In genomic region chr20:45342863-45343444, GRCh38 we compare ENCODE assay signal across 11 cellular contexts. TPM values are rescaled to one million over a fixed set of nuclear protein-coding genes. Genes with fewer than 3 reads are reported as not detected.
DNase-seq lines count a peak whose midpoint lies in the region; ATAC-seq and TF ChIP-seq lines count a peak whose summit lies in the region.
"Had no signal": no experiment of that assay in that cellular context is flagged by ENCODE, and none has a peak within 500 bp of the region (broad histone marks: within the 10 kb centered on the region; RNA-seq: fewer than 3 reads in every experiment).

No MANE protein-coding gene starts in this region.

- no peaks in the 10 kb centered on the region for H3K36me3 ChIP-seq in mucosa of descending colon (ENCODE audit: low read depth)
- peaks cover 0 to 15% (median 3%) of the 10 kb centered on the region in 4 donors for H3K36me3 ChIP-seq in upper lobe of left lung
- H3K36me3 ChIP-seq: BE2C had no signal

- H3K9me3 Mint-ChIP-seq in activated T-cell treated with anti-CD3 and anti-CD28 coated beads, Interleukin-2, amount 50 U/mL, for 24 hours = no peaks in the 10 kb centered on the region
- no peaks in the 10 kb centered on the region for H3K9me3 Mint-ChIP-seq in activated T-cell treated with anti-CD3 and anti-CD28 coated beads, Interleukin-2, amount 50 U/mL, for 4 hours
- no peaks in the 10 kb centered on the region for H3K9me3 Mint-ChIP-seq in immature natural killer cell
- H3K9me3 Mint-ChIP-seq: neural crest cell had no signal

- H3K4me1 Mint-ChIP-seq in activated T-cell treated with anti-CD3 and anti-CD28 coated beads, Interleukin-2, amount 50 U/mL, for 24 hours (ENCODE audit: low read depth) = peaks cover 49% of the 10 kb centered on the region
- peaks cover 22% of the 10 kb centered on the region for H3K4me1 Mint-ChIP-seq in activated T-cell treated with anti-CD3 and anti-CD28 coated beads, Interleukin-2, amount 50 U/mL, for 4 hours (ENCODE audit: low read depth)
- peaks cover 8 to 14% of the 10 kb centered on the region in 2 donors for H3K4me1 Mint-ChIP-seq in immature natural killer cell

- H3K36me3 Mint-ChIP-seq in activated T-cell treated with anti-CD3 and anti-CD28 coated beads, Interleukin-2, amount 50 U/mL, for 24 hours (ENCODE audit: low read depth) = peaks cover 78% of the 10 kb centered on the region
- peaks cover 8% of the 10 kb centered on the region for H3K36me3 Mint-ChIP-seq in activated T-cell treated with anti-CD3 and anti-CD28 coated beads, Interleukin-2, amount 50 U/mL, for 4 hours (ENCODE audit: insufficient read depth)
- H3K36me3 Mint-ChIP-seq in immature natural killer cell = no peaks in the 10 kb centered on the region

- WGBS in upper lobe of left lung, 2 donors = 56 to 58% methylated on average over 6 of the region's 6 CpGs

- H3K27ac Mint-ChIP-seq in activated T-cell treated with anti-CD3 and anti-CD28 coated beads, Interleukin-2, amount 50 U/mL, for 24 hours = peak overlapping the region; percentile 14
- no peak overlapping the region for H3K27ac Mint-ChIP-seq in immature natural killer cell

- H3K4me3 Mint-ChIP-seq in activated T-cell treated with anti-CD3 and anti-CD28 coated beads, Interleukin-2, amount 50 U/mL, for 24 hours = no peak overlapping the region
- no peak overlapping the region for H3K4me3 Mint-ChIP-seq in activated T-cell treated with anti-CD3 and anti-CD28 coated beads, Interleukin-2, amount 50 U/mL, for 4 hours
- H3K4me3 Mint-ChIP-seq in immature natural killer cell = no peak overlapping the region
- H3K4me3 Mint-ChIP-seq: neural crest cell had no signal

- intact Hi-C loops in dorsolateral prefrontal cortex (cut with DNase I) (no loop called here), mucosa of descending colon (cut with DNase I, micrococcal nuclease) (no loop called here)

- H3K4me1 ChIP-seq in mucosa of descending colon (ENCODE audit: low read depth) = peaks cover 74% of the 10 kb centered on the region
- H3K4me1 ChIP-seq in upper lobe of left lung = peaks cover 70 to 95% (median 82%) of the 10 kb centered on the region in 4 donors

- TF ChIP-seq POLR2A in upper lobe of left lung (IDR thresholded peaks at IDR 0.05) = no peak

- no peak for ATAC-seq in activated T-cell treated with anti-CD3 and anti-CD28 coated beads, Interleukin-2, amount 50 U/mL, for 4 hours
- ATAC-seq in mucosa of descending colon (peak; percentile 51), upper lobe of left lung (ENCODE audit: low FRiP score in 2 of 2) (no peak)

- H3K27ac ChIP-seq in dorsolateral prefrontal cortex (peak overlapping the region in 56 of 59 donors; percentile 15 to 92 (median 79)), upper lobe of left lung (peak overlapping the region; percentile 91 to 92 (median 92))

- H3K27me3 Mint-ChIP-seq in activated T-cell treated with anti-CD3 and anti-CD28 coated beads, Interleukin-2, amount 50 U/mL, for 24 hours = no peaks in the 10 kb centered on the region
- H3K27me3 Mint-ChIP-seq in activated T-cell treated with anti-CD3 and anti-CD28 coated beads, Interleukin-2, amount 50 U/mL, for 4 hours (ENCODE audit: low read depth) = peaks cover 10% of the 10 kb centered on the region
- H3K27me3 Mint-ChIP-seq in immature natural killer cell (ENCODE audit: low read depth in 3 of 3) = peaks cover 3 to 5% (median 4%) of the 10 kb centered on the region in 3 donors

- peaks cover 0 to 5% (median 0%) of the 10 kb centered on the region in 45 donors for H3K27me3 ChIP-seq in dorsolateral prefrontal cortex
- no peaks in the 10 kb centered on the region for H3K27me3 ChIP-seq in upper lobe of left lung
- H3K27me3 ChIP-seq: BE2C had no signal

- no peak for DNase-seq in activated T-cell treated with anti-CD3 and anti-CD28 coated beads, Interleukin-2, amount 50 U/mL, for 24 hours
- no peak for DNase-seq in activated T-cell treated with anti-CD3 and anti-CD28 coated beads, Interleukin-2, amount 50 U/mL, for 4 hours
- DNase-seq in dorsolateral prefrontal cortex (no peak), mucosa of descending colon (peak in 1 of 3 donors; percentile 69), upper lobe of left lung (no peak), immature natural killer cell (no peak)
- no peak for DNase-seq in activated CD4-positive, alpha-beta T cell treated with anti-CD3 and anti-CD28 coated beads, Interleukin-2, amount 50 U/mL, for 4 hours
- DNase-seq in activated effector memory CD4-positive, alpha-beta T cell treated with Interleukin-2 at 50 U/mL for 16 hours = no peak

- no peak for TF ChIP-seq EP300 in upper lobe of left lung (IDR thresholded peaks at IDR 0.05)

- no peaks in the 10 kb centered on the region for H3K9me3 ChIP-seq in mucosa of descending colon
- H3K9me3 ChIP-seq in upper lobe of left lung = no peaks in the 10 kb centered on the region
- H3K9me3 ChIP-seq: BE2C had no signal

- TF ChIP-seq CTCF in dorsolateral prefrontal cortex (IDR thresholded peaks at IDR 0.05 in 54 of 56, conservative IDR thresholded peaks at IDR 0.05 in 2 of 56; ENCODE audit: low read depth in 1 of 56, partially characterized antibody in 56 of 56) (no peak), mucosa of descending colon (IDR thresholded peaks at IDR 0.05) (no peak), upper lobe of left lung (IDR thresholded peaks at IDR 0.05) (no peak)

- H3K4me3 ChIP-seq in dorsolateral prefrontal cortex = peak overlapping the region in 19 of 59 donors; percentile 5 to 73 (median 33)
- H3K4me3 ChIP-seq in mucosa of descending colon = no peak overlapping the region
- H3K4me3 ChIP-seq in upper lobe of left lung = peak overlapping the region in 3 of 4 donors; percentile 55 to 88 (median 74)

RNA-seq across cellular contexts. Expression of gene SDC4, which starts 5.3 kb away (rescaled TPM):
- 100 to 1,000 TPM in 2 of 3 donors, 10 to 100 TPM in 1; 94.0 to 138 (median 102) TPM for total RNA-seq in activated T-cell treated with anti-CD3 and anti-CD28 coated beads, Interleukin-2, amount 50 U/mL, for 4 hours
- total RNA-seq in dorsolateral prefrontal cortex (100 to 1,000 TPM in 16 of 120 experiments, 10 to 100 TPM in 104; 20.8 to 232 (median 66.2) TPM), mucosa of descending colon (100 to 1,000 TPM; 114 to 145 (median 122) TPM), upper lobe of left lung (100 to 1,000 TPM; 178 to 568 (median 291) TPM)
- polyA plus RNA-seq in immature natural killer cell = under 1 TPM in 2 of 3 donors, not detected in 1; 0.56 to 0.69 TPM

RNA-seq across cellular contexts. Expression of gene SYS1, which starts 20.0 kb away (rescaled TPM):
- 10 to 100 TPM; 36.4 to 37.4 (median 36.6) TPM for total RNA-seq in activated T-cell treated with anti-CD3 and anti-CD28 coated beads, Interleukin-2, amount 50 U/mL, for 4 hours
- total RNA-seq in dorsolateral prefrontal cortex = 10 to 100 TPM; 19.5 to 49.7 (median 29.3) TPM
- total RNA-seq in mucosa of descending colon = 10 to 100 TPM; 37.2 to 41.7 (median 39.9) TPM
- total RNA-seq in upper lobe of left lung = 10 to 100 TPM; 31.0 to 61.4 (median 50.7) TPM
- 10 to 100 TPM; 32.6 to 52.4 (median 47.1) TPM for polyA plus RNA-seq in immature natural killer cell

RNA-seq across cellular contexts. Expression of gene MATN4, which starts 34.9 kb away (rescaled TPM):
- total RNA-seq in activated T-cell treated with anti-CD3 and anti-CD28 coated beads, Interleukin-2, amount 50 U/mL, for 4 hours = under 1 TPM in 2 of 3 donors, not detected in 1; 0.11 to 0.13 TPM
- under 1 TPM in 24 of 120 experiments, not detected in 96; 0.19 to 0.68 (median 0.29) TPM for total RNA-seq in dorsolateral prefrontal cortex
- total RNA-seq in mucosa of descending colon = under 1 TPM in 2 of 3 donors, not detected in 1; 0.17 to 0.22 TPM
- total RNA-seq in upper lobe of left lung = under 1 TPM in 2 of 6 donors, not detected in 4; 0.30 to 0.44 TPM
- not detected for polyA plus RNA-seq in immature natural killer cell
- total RNA-seq: neural crest cell had no signal

RNA-seq across cellular contexts. Expression of gene TP53TG5, which starts 35.2 kb away (rescaled TPM):
- total RNA-seq in activated T-cell treated with anti-CD3 and anti-CD28 coated beads, Interleukin-2, amount 50 U/mL, for 4 hours = not detected
- total RNA-seq in dorsolateral prefrontal cortex (10 to 100 TPM in 83 of 120 experiments, 1 to 10 TPM in 37; 1.0 to 82.8 (median 15.3) TPM), mucosa of descending colon (1 to 10 TPM; 1.4 to 2.1 (median 1.6) TPM), upper lobe of left lung (not detected)
- under 1 TPM in 2 of 3 donors, not detected in 1; 0.09 to 0.22 TPM for polyA plus RNA-seq in immature natural killer cell
- total RNA-seq: dermis microvascular lymphatic vessel endothelial cell, neural crest cell had no signal

RNA-seq across cellular contexts. Expression of gene RBPJL, which starts 36.3 kb away (rescaled TPM):
- under 1 TPM in 2 of 3 donors, not detected in 1; 0.13 to 0.19 TPM for total RNA-seq in activated T-cell treated with anti-CD3 and anti-CD28 coated beads, Interleukin-2, amount 50 U/mL, for 4 hours
- total RNA-seq in dorsolateral prefrontal cortex (under 1 TPM in 13 of 120 experiments, not detected in 107; 0.25 to 0.87 (median 0.33) TPM), mucosa of descending colon (not detected), upper lobe of left lung (under 1 TPM in 2 of 6 donors, not detected in 4; 0.09 to 0.13 TPM)
- not detected for polyA plus RNA-seq in immature natural killer cell
- total RNA-seq: dermis microvascular lymphatic vessel endothelial cell, neural crest cell had no signal
